Comparison of ENCODE assay signal across 24 cellular contexts in genomic region chr2:225466891-225467604, GRCh38.
DNase-seq lines count a peak whose midpoint lies in the region; ATAC-seq and TF ChIP-seq lines count a peak whose summit lies in the region.
"Had no signal": no experiment of that assay in that cellular context is flagged by ENCODE, and none has a peak within 500 bp of the region (broad histone marks: within the 10 kb centered on the region; RNA-seq: fewer than 3 reads in every experiment).

No MANE protein-coding gene starts in this region.

- in situ Hi-C loops in Caki2 (cut with HindIII; ENCODE audit: low pct_unique_long_range_greater_than_20kb, low sequenced_read_pairs): no loop called here

- no peak overlapping the region for H4K8ac ChIP-seq in mesendoderm (ENCODE audit: low read depth, low read length)

- H3K9me3 ChIP-seq in WERI-Rb-1 (ENCODE audit: severe bottlenecking) (no peaks in the 10 kb centered on the region), stomach (no peaks in the 10 kb centered on the region)
- H3K9me3 ChIP-seq: psoas muscle, SK-N-SH, tibial artery had no signal

- ATAC-seq in stimulated activated memory B cell treated with anti-CD40 and anti-IgM and Interleukin-4, amounts not matched to agents 10 μg/mL and 1 μg/mL and 100 μg/mL, for 72 hours: no peak
- no peak for ATAC-seq in HG03460 (IDR thresholded peaks at IDR 0.05; ENCODE audit: unreplicated experiment)
- ATAC-seq: psoas muscle had no signal

- H3K4ac ChIP-seq in mesendoderm (ENCODE audit: low read depth, low read length): no peak overlapping the region

- intact Hi-C loops in stomach (cut with DNase I; ENCODE audit: low total_unique reads): no loop called here

- no peak overlapping the region for H3K4me3 Mint-ChIP-seq in chondrocyte (ENCODE audit: unreplicated experiment)
- no peak overlapping the region for H3K4me3 Mint-ChIP-seq in stimulated activated memory B cell treated with anti-CD40 and anti-IgM and Interleukin-4, amounts not matched to agents 10 μg/mL and 1 μg/mL and 100 μg/mL, for 72 hours
- H3K4me3 Mint-ChIP-seq: activated CD4-positive, alpha-beta T cell treated with anti-CD3 and anti-CD28 coated beads, Interleukin-2, amount 10 ng/mL, durations not matched to agents 7 days and 5 days; CD14-positive monocyte; nephron had no signal

- peak overlapping the region; percentile 34 for H3K27ac Mint-ChIP-seq in chondrocyte (ENCODE audit: unreplicated experiment)
- H3K27ac Mint-ChIP-seq in stimulated activated memory B cell treated with anti-CD40 and anti-IgM and Interleukin-4, amounts not matched to agents 10 μg/mL and 1 μg/mL and 100 μg/mL, for 72 hours: no peak overlapping the region
- H3K27ac Mint-ChIP-seq: activated CD4-positive, alpha-beta T cell treated with anti-CD3 and anti-CD28 coated beads, Interleukin-2, amount 10 ng/mL, durations not matched to agents 7 days and 5 days; nephron had no signal

- H3K27ac ChIP-seq in mesendoderm (ENCODE audit: low read depth, low read length) (no peak overlapping the region), WERI-Rb-1 (no peak overlapping the region), stomach (no peak overlapping the region)
- H3K27ac ChIP-seq: psoas muscle, tibial artery had no signal

- H3K4me2 ChIP-seq in mesendoderm (ENCODE audit: low read length): no peak overlapping the region
- H3K4me2 ChIP-seq: SK-N-SH had no signal

- TF ChIP-seq CTCF in chondrocyte (IDR thresholded peaks at IDR 0.05): no peak
- no peak for TF ChIP-seq CTCF in WERI-Rb-1 (IDR thresholded peaks at IDR 0.05; ENCODE audit: low read depth, low read length)
- TF ChIP-seq CTCF in stomach (IDR thresholded peaks at IDR 0.05): no peak

- peaks cover 6% of the 10 kb centered on the region for H3K9me3 Mint-ChIP-seq in chondrocyte (ENCODE audit: low read depth)
- no peaks in the 10 kb centered on the region for H3K9me3 Mint-ChIP-seq in stimulated activated memory B cell treated with anti-CD40 and anti-IgM and Interleukin-4, amounts not matched to agents 10 μg/mL and 1 μg/mL and 100 μg/mL, for 72 hours
- H3K9me3 Mint-ChIP-seq: CD14-positive monocyte, nephron had no signal

- no CpG with 5 or more reads among the region's 9 CpGs for WGBS in mesendoderm (ENCODE audit: extremely low coverage, insufficient coverage, low lambda C conversion rate)
- 60 to 69% (median 62%) methylated on average over 9 of the region's 9 CpGs for WGBS in stomach, 5 donors

- H4K5ac ChIP-seq in mesendoderm (ENCODE audit: low read length): no peak overlapping the region

- no peak overlapping the region for H2AK5ac ChIP-seq in mesendoderm (ENCODE audit: low read length)

- H3K79me1 ChIP-seq in mesendoderm (ENCODE audit: low read length): no peaks in the 10 kb centered on the region

- no peak overlapping the region for H2BK15ac ChIP-seq in mesendoderm (replicated peaks; ENCODE audit: low read depth)

- H3K36me3 ChIP-seq in mesendoderm (ENCODE audit: control insufficient read depth, insufficient read depth, low read length): no peaks in the 10 kb centered on the region
- no peaks in the 10 kb centered on the region for H3K36me3 ChIP-seq in WERI-Rb-1
- H3K36me3 ChIP-seq in stomach: no peaks in the 10 kb centered on the region
- H3K36me3 ChIP-seq: tibial artery had no signal

- TF ChIP-seq EP300 in stomach (IDR thresholded peaks at IDR 0.05): no peak

- peak overlapping the region; percentile 90 for H3K18ac ChIP-seq in mesendoderm (ENCODE audit: low read length)

- H2BK5ac ChIP-seq in mesendoderm (ENCODE audit: low read length): no peak overlapping the region

- no peaks in the 10 kb centered on the region for H3K79me2 ChIP-seq in mesendoderm (ENCODE audit: control insufficient read depth, insufficient read depth, low read length)

- H3K27me3 Mint-ChIP-seq in chondrocyte (ENCODE audit: low read depth): no peaks in the 10 kb centered on the region
- H3K27me3 Mint-ChIP-seq in stimulated activated memory B cell treated with anti-CD40 and anti-IgM and Interleukin-4, amounts not matched to agents 10 μg/mL and 1 μg/mL and 100 μg/mL, for 72 hours: no peaks in the 10 kb centered on the region

- no peak overlapping the region for H3K4me3 ChIP-seq in mesendoderm (ENCODE audit: low read length)
- H3K4me3 ChIP-seq in WERI-Rb-1 (ENCODE audit: low read depth, low read length): no peak overlapping the region
- no peak overlapping the region for H3K4me3 ChIP-seq in stomach
- H3K4me3 ChIP-seq: psoas muscle, tibial artery had no signal

- H2BK120ac ChIP-seq in mesendoderm (ENCODE audit: low read depth, low read length): peak overlapping the region; percentile 21

- H3K36me3 Mint-ChIP-seq in chondrocyte (ENCODE audit: low read depth): no peaks in the 10 kb centered on the region
- H3K36me3 Mint-ChIP-seq in stimulated activated memory B cell treated with anti-CD40 and anti-IgM and Interleukin-4, amounts not matched to agents 10 μg/mL and 1 μg/mL and 100 μg/mL, for 72 hours: no peaks in the 10 kb centered on the region
- H3K36me3 Mint-ChIP-seq: CD14-positive monocyte had no signal

- TF ChIP-seq POLR2A in stomach (IDR thresholded peaks at IDR 0.05): no peak

- DNase-seq in Caki2 (ENCODE audit: low read depth) (peak; percentile 83), OCI-M1 (lab: John Stamatoyannopoulos, UW) (peak; percentile 65), chondrocyte (ENCODE audit: low spot score) (no peak), mesendoderm (no peak), WERI-Rb-1 (no peak), stomach (no peak)
- DNase-seq: activated CD4-positive, alpha-beta T cell treated with anti-CD3 and anti-CD28 coated beads, Interleukin-2, amount 10 ng/mL, durations not matched to agents 7 days and 5 days; activated CD8-positive, alpha-beta memory T cell treated with anti-CD3 and anti-CD28 coated beads, Interleukin-2, amount 50 U/mL, for 4 hours; amygdala; cerebellar nuclear complex; DMS79; IMR-90; kidney; NCI-H1092; NCI-H2107; NCI-H526; psoas muscle; SK-N-SH; stimulated activated naive CD4-positive, alpha-beta T cell; tibial artery had no signal

- H3K27me3 ChIP-seq in mesendoderm (ENCODE audit: insufficient read depth, low read length, poor library complexity) (no peaks in the 10 kb centered on the region), WERI-Rb-1 (ENCODE audit: insufficient read depth, low read depth, severe bottlenecking) (no peaks in the 10 kb centered on the region), stomach (no peaks in the 10 kb centered on the region)
- H3K27me3 ChIP-seq: tibial artery had no signal

- no peak overlapping the region for H3K9ac ChIP-seq in mesendoderm (ENCODE audit: low read length)
- H3K9ac ChIP-seq: SK-N-SH had no signal

- peaks cover 60% of the 10 kb centered on the region for H3K4me1 Mint-ChIP-seq in chondrocyte (ENCODE audit: low read depth)
- peaks cover 12% of the 10 kb centered on the region for H3K4me1 Mint-ChIP-seq in stimulated activated memory B cell treated with anti-CD40 and anti-IgM and Interleukin-4, amounts not matched to agents 10 μg/mL and 1 μg/mL and 100 μg/mL, for 72 hours

- no peak overlapping the region for H3K56ac ChIP-seq in mesendoderm (ENCODE audit: low read length)

- H3K4me1 ChIP-seq in mesendoderm (ENCODE audit: control insufficient read depth, low read depth, low read length): peaks cover 2% of the 10 kb centered on the region
- H3K4me1 ChIP-seq in stomach: peaks cover 11 to 17% (median 12%) of the 10 kb centered on the region in 4 donors
- H3K4me1 ChIP-seq: psoas muscle, tibial artery had no signal

- H3K23ac ChIP-seq in mesendoderm (ENCODE audit: low read length): no peak overlapping the region

Comparison
In these comparisons a context has a peak if more than half of its experiments do, and no peak if none do; other contexts are left out.
1. DNase-seq: peak in Caki2 (single experiment) and OCI-M1 (single experiment); none in chondrocyte (single experiment), mesendoderm (single experiment), WERI-Rb-1 (single experiment) and stomach (single experiment).